1 cellular context compared by ENCODE assay signal in genomic region chr18:8717011-8717770, GRCh38.
TF ChIP-seq lines count a peak whose summit lies in the region.

No MANE protein-coding gene starts in this region.

TF ChIP-seq in WTC11, 78 proteins besides CTCF, POLR2A, EP300 and RAD21 (continued from another document):
- TF ChIP-seq ZSCAN18 (CRISPR knock-in tag; IDR thresholded peaks at IDR 0.05) = no peak
- TF ChIP-seq RORB (CRISPR knock-in tag; IDR thresholded peaks at IDR 0.05) = no peak
- peak; percentile 40; the same call in 1 of the 2 replicates for TF ChIP-seq NFE2L1 (CRISPR knock-in tag; IDR thresholded peaks at IDR 0.05)
- peak; percentile 95 for TF ChIP-seq ZNF423 (CRISPR knock-in tag; IDR thresholded peaks at IDR 0.05)
- TF ChIP-seq SP1 (CRISPR knock-in tag; conservative IDR thresholded peaks at IDR 0.05) = peak; percentile 64
- no peak for TF ChIP-seq ATF2 (CRISPR knock-in tag; IDR thresholded peaks at IDR 0.05; ENCODE audit: borderline replicate concordance, low read depth)
- TF ChIP-seq NR1H2 (CRISPR knock-in tag; IDR thresholded peaks at IDR 0.05) = no peak
TF ChIP-seq in WTC11: peak in this region for 5.
